Comparison of ENCODE assay signal across 8 cellular contexts in genomic region chr3:185282696-185283373, GRCh38. TPM values are rescaled to one million over a fixed set of nuclear protein-coding genes. Genes with fewer than 3 reads are reported as not detected.
DNase-seq lines count a peak whose midpoint lies in the region; ATAC-seq, FAIRE-seq and TF ChIP-seq lines count a peak whose summit lies in the region.

No MANE protein-coding gene starts in this region.

- no peaks in the 10 kb centered on the region for H3K9me3 ChIP-seq in A673 (ENCODE audit: low read depth, low read length, poor library complexity, severe bottlenecking)
- no peaks in the 10 kb centered on the region for H3K9me3 ChIP-seq in keratinocyte (ENCODE audit: control insufficient read depth, low read depth, low read length)

- POLR2A ChIA-PET in A673 (lab: Charles Lee; ENCODE audit: low non-redundant PET), result no interaction called here

- peak overlapping the region; percentile 95 for H2AFZ ChIP-seq in keratinocyte (ENCODE audit: control insufficient read depth, low read length)

- H3K27ac ChIP-seq in A673 (ENCODE audit: low read depth, low read length, poor library complexity, severe bottlenecking) (peak overlapping the region; percentile 71), keratinocyte (ENCODE audit: control insufficient read depth, insufficient read depth, low read length) (peak overlapping the region; percentile 90)

- H3K4me3 ChIP-seq in A673 (ENCODE audit: low read depth, low read length, poor library complexity, severe bottlenecking) (peak overlapping the region; percentile 77), keratinocyte (ENCODE audit: control insufficient read depth in 2 of 3, extremely low read depth in 1 of 3, insufficient read depth in 2 of 3, low read depth in 1 of 3, low read length in 3 of 3) (peak overlapping the region; percentile 70 to 99 (median 78))

- peak overlapping the region; percentile 93 for H3K9ac ChIP-seq in keratinocyte (ENCODE audit: control insufficient read depth, extremely low read depth, insufficient read depth, low read length)

- peak; percentile 100 for ATAC-seq in GM18909 (IDR thresholded peaks at IDR 0.05; ENCODE audit: poor library complexity, unreplicated experiment)
- peak; percentile 100 for ATAC-seq in HG03159 (IDR thresholded peaks at IDR 0.05; ENCODE audit: unreplicated experiment)

- H3K4me2 ChIP-seq in keratinocyte (ENCODE audit: control insufficient read depth, extremely low read depth, insufficient read depth, low read depth, low read length), result peak overlapping the region; percentile 99

- H3K9me1 ChIP-seq in keratinocyte (ENCODE audit: control insufficient read depth, extremely low read depth, insufficient read depth, low read length), result no peaks in the 10 kb centered on the region

- H3K4me1 ChIP-seq in A673 (ENCODE audit: insufficient read depth, low read length, poor library complexity, severe bottlenecking) (no peaks in the 10 kb centered on the region), keratinocyte (ENCODE audit: control insufficient read depth, extremely low read depth, insufficient read depth, low read length) (peaks cover 7% of the 10 kb centered on the region)

- peaks cover 3% of the 10 kb centered on the region for H3K36me3 Mint-ChIP-seq in chondrocyte (ENCODE audit: low read depth)

- H3K27me3 ChIP-seq in A673 (replicated peaks; ENCODE audit: insufficient read depth, low read depth, low read length, poor library complexity), result no peaks in the 10 kb centered on the region
- no peaks in the 10 kb centered on the region for H3K27me3 ChIP-seq in keratinocyte (ENCODE audit: control insufficient read depth, extremely low read depth, insufficient read depth, low read length)

- H3K27ac Mint-ChIP-seq in chondrocyte (ENCODE audit: unreplicated experiment), result peak overlapping the region; percentile 96

- intact Hi-C loops in A673 (cut with micrococcal nuclease; ENCODE audit: unreplicated experiment), result no loop called here

- peak; percentile 77 for FAIRE-seq in keratinocyte (lab: Jason Lieb, UNC)

- BruUV-seq in A673 (replicated peaks; lab: Mats Ljungman, UMichigan), result TSS peak; percentile 86

- dilution Hi-C loops in keratinocyte (cut with MboI; ENCODE audit: extremely low pct_ligation_motif_present, low sequenced_read_pairs), result no loop called here

- H3K36me3 ChIP-seq in A673 (ENCODE audit: insufficient read depth, low read length, poor library complexity, severe bottlenecking), result no peaks in the 10 kb centered on the region
- no peaks in the 10 kb centered on the region for H3K36me3 ChIP-seq in keratinocyte (ENCODE audit: control insufficient read depth in 2 of 2, extremely low read depth in 1 of 2, insufficient read depth in 2 of 2, low read length in 2 of 2)

- peaks cover 24% of the 10 kb centered on the region for H3K4me1 Mint-ChIP-seq in chondrocyte (ENCODE audit: low read depth)

- TF ChIP-seq CTCF in A673 (conservative IDR thresholded peaks at IDR 0.05; ENCODE audit: low read depth, low read length) (no peak), chondrocyte (IDR thresholded peaks at IDR 0.05) (no peak), keratinocyte (optimal IDR thresholded peaks at IDR 0.05 in 1 of 3, IDR thresholded peaks at IDR 0.05 in 1 of 3, conservative IDR thresholded peaks at IDR 0.05 in 1 of 3; ENCODE audit: extremely low read depth in 1 of 3, insufficient read depth in 2 of 3, low read length in 3 of 3) (no peak)

- peak; percentile 96 for DNase-seq in A673 (ENCODE audit: low spot score)
- peak; percentile 95 to 96 for DNase-seq in NCI-H446 (lab: John Stamatoyannopoulos, UW)
- DNase-seq in activated CD4-positive, alpha-beta T cell treated with anti-CD3 and anti-CD28 coated beads for 24 hours (ENCODE audit: low read depth in 2 of 2), result peak; percentile 88 to 93
- DNase-seq in chondrocyte (ENCODE audit: low spot score), result peak; percentile 99
- peak; percentile 67 for DNase-seq in keratinocyte (ENCODE audit: low read depth, low spot score)
- peak; percentile 94 for DNase-seq in stimulated activated CD4-positive, alpha-beta T cell treated with anti-CD3 and anti-CD28 coated beads, Interleukin-12 subunit alpha, Interleukin-12 subunit beta, amount 100 ng/mL, for 4 hours

- H3K4me3 Mint-ChIP-seq in chondrocyte (ENCODE audit: unreplicated experiment), result peak overlapping the region; percentile 99

- peaks cover 26% of the 10 kb centered on the region for H3K79me2 ChIP-seq in keratinocyte (ENCODE audit: control insufficient read depth, insufficient read depth, low read length)

- H4K20me1 ChIP-seq in keratinocyte (ENCODE audit: control insufficient read depth, extremely low read depth, insufficient read depth, low read length), result no peaks in the 10 kb centered on the region

- CTCF ChIA-PET in A673 (lab: Charles Lee), result no interaction called here

- no peaks in the 10 kb centered on the region for H3K27me3 Mint-ChIP-seq in chondrocyte (ENCODE audit: low read depth)

- H3K9me3 Mint-ChIP-seq in chondrocyte (ENCODE audit: low read depth), result peaks cover 6% of the 10 kb centered on the region

RNA-seq across cellular contexts. Expression of gene EHHADH, which starts 29.0 kb away (rescaled TPM):
- total RNA-seq in A673 (2021) (3.9 TPM in 2 replicates), chondrocyte (0.70 to 4.9 TPM (median 3.5 TPM) in 3 replicates)
- polyA plus RNA-seq in keratinocyte, result 4.8 to 6.0 TPM (median 5.6 TPM) in 3 replicates
- 3.7 TPM for polyA plus RNA-seq in keratinocyte (2011; ENCODE audit: low read depth)
- polyA plus RNA-seq in keratinocyte (2011; cell fraction: cytosol; rRNA removed), result 3.4 and 5.2 TPM in 2 replicates
- 5.2 and 5.4 TPM in 2 replicates for polyA plus RNA-seq in keratinocyte (2011; cell fraction: nucleus; rRNA removed)
- polyA plus RNA-seq in keratinocyte (2012; ENCODE audit: low replicate concordance), result 1.8 and 4.8 TPM in 2 replicates
- polyA minus RNA-seq in keratinocyte, result 3.2 to 16.9 TPM (median 7.1 TPM) in 3 replicates
- 4.4 TPM for polyA minus RNA-seq in keratinocyte (2011; cell fraction: cytosol; rRNA and poly(A)+ RNA removed)
- 4.9 and 6.5 TPM in 2 replicates for polyA minus RNA-seq in keratinocyte (2011; cell fraction: nucleus; rRNA and poly(A)+ RNA removed)

Comparison
In these comparisons a context has a peak if more than half of its experiments do, and no peak if none do; other contexts are left out.
1. Peak in every context shown above with its lines: DNase-seq, ATAC-seq, H3K4me3 ChIP-seq and H3K27ac ChIP-seq.